ENCODE assay signal across 14 cellular contexts in genomic region chr12:78403136-78403535, GRCh38.
DNase-seq lines count a peak whose midpoint lies in the region; ATAC-seq and TF ChIP-seq lines count a peak whose summit lies in the region.
"Had no signal": no experiment of that assay in that cellular context is flagged by ENCODE, and none has a peak within 500 bp of the region (broad histone marks: within the 10 kb centered on the region; RNA-seq: fewer than 3 reads in every experiment).

No MANE protein-coding gene starts in this region.

- no peaks in the 10 kb centered on the region for H3K9me3 ChIP-seq in neuron (ENCODE audit: low read length)

- TF ChIP-seq CTCF in cardiac fibroblast (IDR thresholded peaks at IDR 0.05; ENCODE audit: low read depth, low read length): no peak

- no peak overlapping the region for H3K4me3 ChIP-seq in cardiac fibroblast (replicated peaks in 1 of 2; ENCODE audit: low read depth in 2 of 2, low read length in 2 of 2)
- no peak overlapping the region for H3K4me3 ChIP-seq in neuron (ENCODE audit: low read length)

- ATAC-seq in GM21360 (IDR thresholded peaks at IDR 0.05; ENCODE audit: unreplicated experiment) (no peak), HG02642 (IDR thresholded peaks at IDR 0.05; ENCODE audit: poor library complexity, unreplicated experiment) (no peak)
- ATAC-seq: HepG2, natural killer cell had no signal

- H3K27me3 ChIP-seq in neuron (ENCODE audit: insufficient read depth, low read length): no peaks in the 10 kb centered on the region

- DNase-seq in ELR (ENCODE audit: low read depth) (peak; percentile 86), NCI-H2227 (lab: John Stamatoyannopoulos, UW; ENCODE audit: unreplicated experiment) (peak; percentile 16), cardiac fibroblast (ENCODE audit: low read depth in 2 of 2) (peak; percentile 23 to 80), NCI-H187 treated with DMSO at 0.1 percent for 48 hours (lab: John Stamatoyannopoulos, UW) (no peak)
- no peak for DNase-seq in stimulated activated naive CD4-positive, alpha-beta T cell treated with Interleukin-2 at 50 U/mL for 16 hours (lab: John Stamatoyannopoulos, UW)
- DNase-seq: activated CD4-positive, alpha-beta T cell treated with anti-CD3 and anti-CD28 coated beads, Interleukin-2, amount 10 ng/mL, durations not matched to agents 24 days and 14 days; activated naive CD4-positive, alpha-beta T cell treated with Interleukin-2 at 50 U/mL for 16 hours; Calu3; effector memory CD4-positive, alpha-beta T cell; natural killer cell had no signal

- H3K4me1 ChIP-seq in neuron (ENCODE audit: insufficient read depth, low read length): peaks cover 3% of the 10 kb centered on the region

- H2AFZ ChIP-seq in neuron (ENCODE audit: low read depth, low read length): peak overlapping the region; percentile 6

- no peaks in the 10 kb centered on the region for H3K36me3 ChIP-seq in neuron (ENCODE audit: insufficient read depth, low read length)

Comparison
In these comparisons a context has a peak if more than half of its experiments do, and no peak if none do; other contexts are left out.
1. DNase-seq: peak in ELR (single experiment), NCI-H2227 (single experiment) and cardiac fibroblast (2 of 2); none in NCI-H187 treated with DMSO at 0.1 percent for 48 hours (single experiment) and stimulated activated naive CD4-positive, alpha-beta T cell treated with Interleukin-2 at 50 U/mL for 16 hours (single experiment).